In genomic region chr19:19822148-19822429, GRCh38 we compare ENCODE assay signal across 8 cellular contexts. TPM values are rescaled to one million over a fixed set of nuclear protein-coding genes. Genes with fewer than 3 reads are reported as not detected.
DNase-seq lines count a peak whose midpoint lies in the region; ATAC-seq and TF ChIP-seq lines count a peak whose summit lies in the region.

No MANE protein-coding gene starts in this region.

- no peaks in the 10 kb centered on the region for H3K4me1 ChIP-seq in cardiac muscle cell (ENCODE audit: low read depth)
- peaks cover 7 to 29% (median 15%) of the 10 kb centered on the region in 4 donors for H3K4me1 ChIP-seq in upper lobe of left lung

- WGBS in upper lobe of left lung, 2 donors, result 15 to 20% methylated on average over 6 of the region's 6 CpGs

- intact Hi-C loops in Right ventricle myocardium inferior (cut with DNase I), result loop anchor here (5.0 kb wide), 3 partner anchors 45 to 160 kb away; partner anchors contain the start of genes ATP13A1, ZNF253 and ZNF93

- TF ChIP-seq POLR2A in upper lobe of left lung (IDR thresholded peaks at IDR 0.05), result no peak

- H3K27ac ChIP-seq in cardiac muscle cell (peak overlapping the region; percentile 65), upper lobe of left lung (peak overlapping the region; percentile 90 to 96 (median 94))

- ATAC-seq in Right ventricle myocardium inferior (no peak), upper lobe of left lung (ENCODE audit: low FRiP score in 2 of 2) (peak in 1 of 2 donors; percentile 20)

- no peak for TF ChIP-seq EP300 in upper lobe of left lung (IDR thresholded peaks at IDR 0.05)

- H3K4me3 ChIP-seq in cardiac muscle cell (peak overlapping the region; percentile 89), upper lobe of left lung (peak overlapping the region; percentile 9 to 71 (median 61))

- H3K36me3 ChIP-seq in cardiac muscle cell, result peaks cover 6% of the 10 kb centered on the region
- H3K36me3 ChIP-seq in upper lobe of left lung, result peaks cover 0 to 12% (median 3%) of the 10 kb centered on the region in 4 donors

- TF ChIP-seq CTCF in cardiac muscle cell (IDR thresholded peaks at IDR 0.05; ENCODE audit: low read depth, low read length), result no peak
- no peak for TF ChIP-seq CTCF in upper lobe of left lung (IDR thresholded peaks at IDR 0.05)

- H3K9me3 ChIP-seq in cardiac muscle cell (ENCODE audit: low read depth) (no peaks in the 10 kb centered on the region), upper lobe of left lung (peaks cover 0 to 38% (median 13%) of the 10 kb centered on the region in 4 donors)

- H3K27me3 ChIP-seq in cardiac muscle cell, result no peaks in the 10 kb centered on the region
- H3K27me3 ChIP-seq in upper lobe of left lung, result no peaks in the 10 kb centered on the region

- DNase-seq in cardiac muscle cell (ENCODE audit: low read depth in 1 of 2, low spot score in 1 of 2), result peak in 1 of 2 donors; percentile 1
- no peak for DNase-seq in Right ventricle myocardium inferior (ENCODE audit: missing footprints)
- peak; percentile 2 for DNase-seq in astrocyte of the hippocampus (ENCODE audit: low read depth, low spot score)
- DNase-seq in medulla oblongata (ENCODE audit: extremely low spot score), result peak; percentile 5
- DNase-seq in upper lobe of left lung, result no peak
- no peak for DNase-seq in islet precursor cell
- no peak for DNase-seq in D341Med (ENCODE audit: low spot score)
- no peak for DNase-seq in NCI-H1417 (lab: John Stamatoyannopoulos, UW)

RNA-seq across cellular contexts. Expression of gene ZNF506, which starts 0.5 kb away (rescaled TPM):
- total RNA-seq in cardiac muscle cell (49.9 and 55.0 TPM in 2 replicates), Right ventricle myocardium inferior (9.8 TPM), upper lobe of left lung (10 to 100 TPM; 13.2 to 47.1 (median 19.1) TPM)
- 9.3 and 18.0 TPM in 2 replicates for polyA plus RNA-seq in cardiac muscle cell

RNA-seq across cellular contexts. Expression of gene ZNF253, which starts 43.6 kb away (rescaled TPM):
- total RNA-seq in cardiac muscle cell, result 16.9 and 19.2 TPM in 2 replicates
- 24.8 and 26.7 TPM in 2 replicates for polyA plus RNA-seq in cardiac muscle cell
- total RNA-seq in Right ventricle myocardium inferior, result 11.3 TPM
- 10 to 100 TPM in 2 of 6 donors, 1 to 10 TPM in 4; 5.0 to 15.8 (median 7.9) TPM for total RNA-seq in upper lobe of left lung

Comparison
In these comparisons a context has a peak if more than half of its experiments do, and no peak if none do; other contexts are left out.
1. DNase-seq: peak in astrocyte of the hippocampus (single experiment) and medulla oblongata (single experiment); none in Right ventricle myocardium inferior (single experiment), upper lobe of left lung (0 of 2), islet precursor cell (single experiment), D341Med (single experiment) and NCI-H1417 (0 of 3).